ENCODE assay signal across 10 cellular contexts in genomic region chr10:60130130-60130579, GRCh38.
DNase-seq lines count a peak whose midpoint lies in the region; ATAC-seq and TF ChIP-seq lines count a peak whose summit lies in the region.
"Had no signal": no experiment of that assay in that cellular context is flagged by ENCODE, and none has a peak within 500 bp of the region (broad histone marks: within the 10 kb centered on the region; RNA-seq: fewer than 3 reads in every experiment).

No MANE protein-coding gene starts in this region.

- ATAC-seq in left lobe of liver, result no peak

- WGBS in H9 (ENCODE audit: extremely low coverage, insufficient read length, low lambda C conversion rate), result no CpG with 5 or more reads among the region's 1 CpG

- no peaks in the 10 kb centered on the region for H3K4me1 ChIP-seq in H9 (ENCODE audit: insufficient read depth, low read length)

- DNase-seq in D341Med (ENCODE audit: low spot score) (peak; percentile 84), H9 (peak; percentile 61), NCI-H69 (lab: John Stamatoyannopoulos, UW) (peak; percentile 56), kidney tubule cell (ENCODE audit: low spot score) (peak; percentile 66), T1000 (lab: John Stamatoyannopoulos, UW) (no peak), left lobe of liver (ENCODE audit: low spot score) (no peak), inferior parietal cortex (ENCODE audit: extremely low spot score) (no peak), NCI-H345 (lab: John Stamatoyannopoulos, UW) (no peak)
- DNase-seq: effector CD8-positive, alpha-beta T cell; T-helper 9 cell had no signal

- no peaks in the 10 kb centered on the region for H3K27me3 Mint-ChIP-seq in H9 (ENCODE audit: low read depth)

- no peaks in the 10 kb centered on the region for H3K23me2 ChIP-seq in H9 (ENCODE audit: insufficient read length, low read depth, low read length, poor library complexity, severe bottlenecking)

- H3K18ac ChIP-seq in H9 (ENCODE audit: insufficient read length, low read depth, low read length), result no peak overlapping the region

- no peaks in the 10 kb centered on the region for H3K9me3 ChIP-seq in H9 (ENCODE audit: control insufficient read depth, low read depth, low read length)

- H3K4me3 Mint-ChIP-seq in H9, result no peak overlapping the region

- H2AFZ ChIP-seq in H9 (ENCODE audit: low read length), result no peak overlapping the region

- H3K14ac ChIP-seq in H9 (ENCODE audit: insufficient read depth, low read length), result no peak overlapping the region

- H4K5ac ChIP-seq in H9 (ENCODE audit: insufficient read length, low read depth, low read length), result no peak overlapping the region

- no peak overlapping the region for H3K23ac ChIP-seq in H9 (ENCODE audit: insufficient read length, low read depth, low read length)

- H2BK20ac ChIP-seq in H9 (ENCODE audit: low read depth, low read length, poor library complexity, severe bottlenecking), result no peak overlapping the region

- no peak overlapping the region for H2BK120ac ChIP-seq in H9 (ENCODE audit: low read depth, low read length, poor library complexity, severe bottlenecking)

- TF ChIP-seq CTCF in H9 (conservative IDR thresholded peaks at IDR 0.05), result no peak

- no peak overlapping the region for H3K9ac ChIP-seq in H9 (ENCODE audit: extremely low read depth, insufficient read length, low read length)

- H2AK5ac ChIP-seq in H9 (ENCODE audit: insufficient read length, low read length), result no peak overlapping the region

- H3K4me1 Mint-ChIP-seq in H9, result peaks cover 16 to 18% of the 10 kb centered on the region in 2 experiments

- H2BK15ac ChIP-seq in H9 (ENCODE audit: low read depth, low read length), result no peak overlapping the region

- no peak overlapping the region for H2BK5ac ChIP-seq in H9 (ENCODE audit: insufficient read length, low read length)

- no peaks in the 10 kb centered on the region for H3K9me3 Mint-ChIP-seq in H9

- no peak overlapping the region for H3K56ac ChIP-seq in H9 (ENCODE audit: insufficient read length, low read depth, low read length)

- no peak overlapping the region for H3K27ac ChIP-seq in H9 (ENCODE audit: insufficient read length, low read depth, low read length)

- no peaks in the 10 kb centered on the region for H3K27me3 ChIP-seq in H9 (ENCODE audit: insufficient read depth, low read length)

- H4K20me1 ChIP-seq in H9 (ENCODE audit: control insufficient read depth, insufficient read depth, insufficient read length), result no peaks in the 10 kb centered on the region

- H3K27ac Mint-ChIP-seq in H9, result peak overlapping the region in 2 of 3 experiments; percentile 87 to 94; a peak in 4 of 7 replicates

- H3K4me2 ChIP-seq in H9 (ENCODE audit: insufficient read depth, insufficient read length, low read length), result no peak overlapping the region

- no peak overlapping the region for H3K4ac ChIP-seq in H9 (ENCODE audit: low read depth, low read length)

- H2BK12ac ChIP-seq in H9 (ENCODE audit: insufficient read length, low read depth, low read length), result no peak overlapping the region

- H4K91ac ChIP-seq in H9 (ENCODE audit: insufficient read length, low read depth, low read length), result no peak overlapping the region

- no peak overlapping the region for H3T11ph ChIP-seq in H9 (ENCODE audit: low read length)

- no peak overlapping the region for H4K8ac ChIP-seq in H9 (replicated peaks; ENCODE audit: insufficient read length, low read depth, low read length)

- H3K79me2 ChIP-seq in H9 (ENCODE audit: insufficient read depth, low read length), result no peaks in the 10 kb centered on the region

- H3K36me3 Mint-ChIP-seq in H9 (ENCODE audit: insufficient read depth in 1 of 3, low read depth in 3 of 3), result peaks cover 0 to 19% (median 14%) of the 10 kb centered on the region in 3 experiments; a peak in 4 of 7 replicates

- no peaks in the 10 kb centered on the region for H3K79me1 ChIP-seq in H9 (ENCODE audit: insufficient read depth, low read depth, low read length, poor library complexity, severe bottlenecking)

Comparison
In these comparisons a context has a peak if more than half of its experiments do, and no peak if none do; other contexts are left out.
1. DNase-seq: peak in D341Med (single experiment), H9 (single experiment), NCI-H69 (single experiment) and kidney tubule cell (single experiment); none in T1000 (single experiment), left lobe of liver (single experiment), inferior parietal cortex (single experiment) and NCI-H345 (single experiment).